Comparison of ENCODE assay signal across 8 cellular contexts in the genomic region with DNA sequence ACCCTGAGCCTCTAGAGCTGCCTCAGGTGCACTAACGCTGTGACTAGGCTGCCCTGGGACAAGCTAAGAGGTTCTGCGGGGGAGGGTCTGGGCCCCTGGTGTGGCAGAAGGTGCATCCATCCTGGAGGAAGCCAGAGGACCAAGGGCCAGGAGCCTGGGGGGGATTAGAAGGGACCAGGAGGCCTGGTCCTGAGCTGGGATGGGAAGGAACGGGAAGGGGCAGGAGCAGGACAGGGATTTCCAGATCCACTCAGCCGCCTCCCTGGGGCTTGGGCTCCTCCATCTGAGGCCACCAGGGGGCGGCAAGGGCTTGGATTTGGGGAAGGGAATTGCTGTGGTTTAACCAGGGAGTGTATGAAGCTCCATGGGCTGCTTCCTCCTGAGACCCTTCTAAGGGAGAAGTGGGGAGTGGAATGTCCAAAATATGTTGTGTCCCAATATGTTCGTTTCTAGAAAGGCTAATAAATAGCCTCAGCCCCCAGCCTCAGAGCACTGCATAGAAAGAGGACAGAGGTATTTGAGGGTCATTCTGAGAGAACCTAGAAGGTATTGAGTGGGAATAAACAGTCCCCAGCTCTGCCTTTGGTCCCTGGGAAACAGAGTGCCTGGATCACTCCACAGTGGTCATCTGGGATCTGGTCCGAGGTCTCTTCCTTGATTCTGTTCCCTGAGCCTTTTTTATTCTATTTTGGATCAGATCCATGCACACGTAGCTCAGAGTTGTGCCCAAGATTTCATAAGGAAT. TPM values are rescaled to one million over a fixed set of nuclear protein-coding genes. Genes with fewer than 3 reads are reported as not detected.
A peak's percentile ranks its signal among the peaks of the same experiment; 100 is the strongest.
DNase-seq lines count a peak whose midpoint lies in the region; ATAC-seq, FAIRE-seq and TF ChIP-seq lines count a peak whose summit lies in the region.

No MANE protein-coding gene starts in this region.

- intact Hi-C loops in heart left ventricle (cut with DNase I), result no loop called here

- H3K9me3 ChIP-seq in heart left ventricle, result no peaks in the 10 kb centered on the region

- no peak overlapping the region for H3K27ac ChIP-seq in heart left ventricle

- TF ChIP-seq CTCF in AG09309 (IDR thresholded peaks at IDR 0.05; ENCODE audit: control insufficient read depth, insufficient read depth, low read depth, low read length, missing control alignments) (peak; percentile 47), heart left ventricle (IDR thresholded peaks at IDR 0.05) (peak; percentile 48 to 78 (median 66))

- no peaks in the 10 kb centered on the region for H3K36me3 ChIP-seq in heart left ventricle

- 31 to 38% (median 35%) methylated on average over 7 to 8 of the region's 8 CpGs for WGBS in heart left ventricle, 4 donors

- peak; percentile 24 for FAIRE-seq in GM12892 (lab: Jason Lieb, UNC)

- peaks cover 0 to 9% (median 0%) of the 10 kb centered on the region in 12 donors for H3K4me1 ChIP-seq in heart left ventricle

- ATAC-seq in heart left ventricle (peak in 3 of 4 donors; percentile 50 to 68 (median 60)), HG02885 (IDR thresholded peaks at IDR 0.05; ENCODE audit: poor library complexity, unreplicated experiment) (no peak), GM18511 (IDR thresholded peaks at IDR 0.05; ENCODE audit: unreplicated experiment) (no peak)

- peaks cover 0 to 9% (median 5%) of the 10 kb centered on the region in 9 donors for H3K27me3 ChIP-seq in heart left ventricle

- H3K4me3 ChIP-seq in AG09309 (ENCODE audit: control insufficient read depth, low read depth, low read length), result no peak overlapping the region
- H3K4me3 ChIP-seq in heart left ventricle, result no peak overlapping the region

- TF ChIP-seq POLR2A in GM12892 (IDR thresholded peaks at IDR 0.05; ENCODE audit: low read depth, low read length) (no peak), heart left ventricle (IDR thresholded peaks at IDR 0.05) (no peak)

- no peak for DNase-seq in AG09309 (ENCODE audit: low read depth)
- DNase-seq in GM12892 (ENCODE audit: insufficient read length), result no peak
- DNase-seq in NCI-H69 (lab: John Stamatoyannopoulos, UW), result peak; percentile 65
- DNase-seq in activated T-helper 9 cell treated with anti-CD3 and anti-CD28 coated beads, Interleukin-2, amount 50 U/mL, for 16 hours (ENCODE audit: low read depth), result peak; percentile 5
- DNase-seq in heart left ventricle, result peak in 4 of 5 donors; percentile 36 to 55 (median 41)
- peak; percentile 59 for DNase-seq in stimulated activated CD4-positive, alpha-beta T cell treated with anti-CD3 and anti-CD28 coated beads, Interleukin-15, amount 100 ng/mL, for 24 hours

RNA-seq across cellular contexts. Expression of a gene that starts 17.4 kb away (rescaled TPM):
- 2.1 TPM for polyA plus RNA-seq in GM12892 (2012; ENCODE audit: missing spikeins)
- total RNA-seq in heart left ventricle, result under 1 TPM in 1 of 9 donors, not detected in 8; 0.59 TPM
- polyA plus RNA-seq in heart left ventricle, result under 1 TPM in 1 of 2 donors, not detected in 1; 0.23 TPM

RNA-seq across cellular contexts. Expression of a gene that starts 56.3 kb away (rescaled TPM):
- not detected for polyA plus RNA-seq in GM12892 (2012; ENCODE audit: missing spikeins)
- not detected for total RNA-seq in heart left ventricle
- polyA plus RNA-seq in heart left ventricle, result not detected

Comparison
In these comparisons a context has a peak if more than half of its experiments do, and no peak if none do; other contexts are left out.
1. DNase-seq: peak in NCI-H69 (single experiment), activated T-helper 9 cell treated with anti-CD3 and anti-CD28 coated beads, Interleukin-2, amount 50 U/mL, for 16 hours (single experiment), heart left ventricle (4 of 5) and stimulated activated CD4-positive, alpha-beta T cell treated with anti-CD3 and anti-CD28 coated beads, Interleukin-15, amount 100 ng/mL, for 24 hours (single experiment); none in AG09309 (single experiment) and GM12892 (single experiment).
2. ATAC-seq: peak in heart left ventricle (3 of 4); none in HG02885 (single experiment) and GM18511 (single experiment).